In genomic region chr14:92841930-92842329, GRCh38 we compare ENCODE assay signal across 31 cellular contexts.
"Had no signal": no experiment of that assay in that cellular context is flagged by ENCODE, and none has a peak within 500 bp of the region (broad histone marks: within the 10 kb centered on the region; RNA-seq: fewer than 3 reads in every experiment).

No MANE protein-coding gene starts in this region.

- H3K27me3 ChIP-seq: brain microvascular endothelial cell had no signal

- ATAC-seq: activated CD4-positive, alpha-beta T cell treated with anti-CD3 and anti-CD28 coated beads for 36 hours; activated CD4-positive, CD25-positive, alpha-beta regulatory T cell treated with anti-CD3 and anti-CD28 coated beads, Interleukin-2, amount 50 U/mL, for 24 hours; activated CD8-positive, alpha-beta memory T cell treated with anti-CD3 and anti-CD28 coated beads, Interleukin-2, amount 10 ng/mL, durations not matched to agents 7 days and 5 days; K562; WTC11 had no signal

- H3K4me3 Mint-ChIP-seq: activated CD4-positive, alpha-beta T cell treated with anti-CD3 and anti-CD28 coated beads for 36 hours; activated CD4-positive, alpha-beta T cell treated with anti-CD3 and anti-CD28 coated beads, Interleukin-2, amount 10 ng/mL, durations not matched to agents 7 days and 5 days; activated CD8-positive, alpha-beta memory T cell treated with anti-CD3 and anti-CD28 coated beads, Interleukin-2, amount 10 ng/mL, durations not matched to agents 7 days and 5 days; activated naive CD8-positive, alpha-beta T cell treated with anti-CD3 and anti-CD28 coated beads for 36 hours; T-helper 2 cell treated with Interferon-gamma antibody and Interleukin-4, amounts not matched to agents 5 μg/mL and 100 μg/mL, for 36 hours; WTC11 had no signal

- H3K27ac Mint-ChIP-seq: activated CD4-positive, alpha-beta T cell treated with anti-CD3 and anti-CD28 coated beads for 36 hours; activated CD4-positive, alpha-beta T cell treated with anti-CD3 and anti-CD28 coated beads, Interleukin-2, amount 10 ng/mL, durations not matched to agents 7 days and 5 days; activated CD8-positive, alpha-beta memory T cell treated with anti-CD3 and anti-CD28 coated beads, Interleukin-2, amount 10 ng/mL, durations not matched to agents 7 days and 5 days; activated naive CD8-positive, alpha-beta T cell treated with anti-CD3 and anti-CD28 coated beads for 36 hours; T-helper 2 cell treated with Interferon-gamma antibody and Interleukin-4, amounts not matched to agents 5 μg/mL and 100 μg/mL, for 36 hours; WTC11 had no signal

- H3K27me3 Mint-ChIP-seq: activated CD4-positive, alpha-beta T cell treated with anti-CD3 and anti-CD28 coated beads for 36 hours; activated CD4-positive, alpha-beta T cell treated with anti-CD3 and anti-CD28 coated beads, Interleukin-2, amount 10 ng/mL, durations not matched to agents 7 days and 5 days; activated CD8-positive, alpha-beta memory T cell treated with anti-CD3 and anti-CD28 coated beads, Interleukin-2, amount 10 ng/mL, durations not matched to agents 7 days and 5 days; activated naive CD8-positive, alpha-beta T cell treated with anti-CD3 and anti-CD28 coated beads for 36 hours had no signal

- H3K9me3 Mint-ChIP-seq: activated CD4-positive, alpha-beta T cell treated with anti-CD3 and anti-CD28 coated beads, Interleukin-2, amount 10 ng/mL, durations not matched to agents 7 days and 5 days had no signal

- H3K27ac ChIP-seq: brain microvascular endothelial cell, PC-9, SK-N-MC had no signal

- H3K4me2 ChIP-seq: PC-9 had no signal

- DNase-seq: activated CD4-positive, alpha-beta T cell treated with anti-CD3 and anti-CD28 coated beads for 36 hours; activated CD4-positive, alpha-beta T cell treated with anti-CD3 and anti-CD28 coated beads, Interleukin-2, amount 10 ng/mL, durations not matched to agents 7 days and 5 days; activated CD4-positive, alpha-beta T cell treated with anti-CD3 and anti-CD28 coated beads, Interleukin-2, amount 50 U/mL, for 48 hours; activated CD8-positive, alpha-beta memory T cell treated with anti-CD3 and anti-CD28 coated beads for 24 hours; activated CD8-positive, alpha-beta memory T cell treated with anti-CD3 and anti-CD28 coated beads, Interleukin-2, amount 10 ng/mL, durations not matched to agents 7 days and 5 days; activated CD8-positive, alpha-beta memory T cell treated with anti-CD3 and anti-CD28 coated beads, Interleukin-2, amount 50 U/mL, for 48 hours; activated gamma-delta T cell treated with Interleukin-2 at 50 U/mL for 16 hours; activated naive CD4-positive, alpha-beta T cell treated with anti-CD3 and anti-CD28 coated beads, Interleukin-2, amount 50 U/mL, for 16 hours; activated naive CD8-positive, alpha-beta T cell treated with anti-CD3 and anti-CD28 coated beads for 36 hours; amniotic stem cell; aorta; brain microvascular endothelial cell; central memory CD4-positive, alpha-beta T cell; IMR-90; Karpas-422; NCI-H1048; NCI-H1105 treated with DMSO at 0.1 percent for 48 hours; NCI-H1436; NCI-H1694; NCI-H1930; NCI-H2081 treated with DMSO at 0.1 percent for 48 hours; NCI-H226; NCI-H446 treated with DMSO at 0.1 percent for 48 hours; NCI-H524; PC-9; Right ventricle myocardium superior had no signal

- H3K4me3 ChIP-seq: K562, PC-9, SK-N-MC had no signal

- H2AFZ ChIP-seq: PC-9 had no signal
